ENCODE assay signal across 1 cellular context in genomic region chrX:68498508-68499379, GRCh38.
TF ChIP-seq lines count a peak whose summit lies in the region.

YIPF6 (plus strand) TSS chrX:68499051; CDS start chrX:68499067, 16 bp downstream.

TF ChIP-seq in K562, 482 proteins besides CTCF, POLR2A, EP300 and RAD21 (continued from another document and continues in another):
- TF ChIP-seq TCFL5 (CRISPR knock-in tag; conservative IDR thresholded peaks at IDR 0.05) = no peak
- peak; percentile 44; the same call in 1 of the 2 replicates for TF ChIP-seq E2F3 (CRISPR knock-in tag; IDR thresholded peaks at IDR 0.05)
- peak; percentile 47 to 57; a peak in 2 of 4 replicates for TF ChIP-seq MAZ (CRISPR knock-in tag; conservative IDR thresholded peaks at IDR 0.05 in 1 of 2, IDR thresholded peaks at IDR 0.05 in 1 of 2)
- peak; percentile 93 for TF ChIP-seq SIN3B (IDR thresholded peaks at IDR 0.05; ENCODE audit: low read depth)
- peak; percentile 94 for TF ChIP-seq MTA1 (IDR thresholded peaks at IDR 0.05; ENCODE audit: borderline replicate concordance)
- peak in 1 of 3 experiments; percentile 39; a peak in 1 of 6 replicates for TF ChIP-seq ZBTB11 (CRISPR knock-in tag; IDR thresholded peaks at IDR 0.05)
- TF ChIP-seq CHD1 (IDR thresholded peaks at IDR 0.05; ENCODE audit: low read length) = peak; percentile 56
- TF ChIP-seq U2AF2 (optimal IDR thresholded peaks at IDR 0.05; ENCODE audit: low read depth, low read length) = no peak
- no peak for TF ChIP-seq ZNF696 (CRISPR knock-in tag; conservative IDR thresholded peaks at IDR 0.05)
- TF ChIP-seq ZBTB2 (IDR thresholded peaks at IDR 0.05) = no peak
- no peak for TF ChIP-seq NCOA4 (IDR thresholded peaks at IDR 0.05; ENCODE audit: partially characterized antibody)
- TF ChIP-seq HMG20A (CRISPR knock-in tag; conservative IDR thresholded peaks at IDR 0.05) = no peak
- TF ChIP-seq POLR2B (IDR thresholded peaks at IDR 0.05; ENCODE audit: low read depth, partially characterized antibody) = peak; percentile 87
- no peak for TF ChIP-seq MBD1 (CRISPR knock-in tag; IDR thresholded peaks at IDR 0.05)
- TF ChIP-seq PATZ1 (CRISPR knock-in tag; IDR thresholded peaks at IDR 0.05; ENCODE audit: borderline replicate concordance) = no peak
- no peak for TF ChIP-seq HMG20B (CRISPR knock-in tag; IDR thresholded peaks at IDR 0.05)
- TF ChIP-seq SLC30A9 (CRISPR knock-in tag; IDR thresholded peaks at IDR 0.05) = no peak
- TF ChIP-seq ZC3H11A (IDR thresholded peaks at IDR 0.05; ENCODE audit: low read depth, low read length) = no peak
- peak; percentile 8; the same call in 1 of the 2 replicates for TF ChIP-seq ARID1B (IDR thresholded peaks at IDR 0.05)
- peak; percentile 95 for TF ChIP-seq TAF1 (IDR thresholded peaks at IDR 0.05; ENCODE audit: control insufficient read depth, extremely low read depth, insufficient read depth, low read length, severe bottlenecking)
- TF ChIP-seq MXD1 (CRISPR knock-in tag; IDR thresholded peaks at IDR 0.05; ENCODE audit: borderline replicate concordance, poor library complexity, severe bottlenecking) = no peak
- TF ChIP-seq ZNF445 (CRISPR knock-in tag; IDR thresholded peaks at IDR 0.05; ENCODE audit: low read depth) = no peak
- TF ChIP-seq KLF10 (CRISPR knock-in tag; IDR thresholded peaks at IDR 0.05) = no peak
- no peak for TF ChIP-seq ZNF384 (IDR thresholded peaks at IDR 0.05; ENCODE audit: low read depth, low read length)
- no peak for TF ChIP-seq HNRNPUL1 (IDR thresholded peaks at IDR 0.05; ENCODE audit: low read length)
- TF ChIP-seq THAP7 (CRISPR knock-in tag; IDR thresholded peaks at IDR 0.05) = 0 out of 2 replicates have a peak, but pooled peaks have one; percentile 35
- no peak for TF ChIP-seq SMARCE1 (IDR thresholded peaks at IDR 0.05)
- TF ChIP-seq SP1 (CRISPR knock-in tag; IDR thresholded peaks at IDR 0.05) = peak; percentile 70
- TF ChIP-seq FIP1L1 (IDR thresholded peaks at IDR 0.05; ENCODE audit: low read depth, low read length, poor library complexity, severe bottlenecking) = no peak
- TF ChIP-seq MED1 (CRISPR knock-in tag; IDR thresholded peaks at IDR 0.05; ENCODE audit: borderline replicate concordance) = no peak
- no peak for TF ChIP-seq ZFPM2 (CRISPR knock-in tag; IDR thresholded peaks at IDR 0.05)
- no peak for TF ChIP-seq ETS1 (conservative IDR thresholded peaks at IDR 0.05; ENCODE audit: control insufficient read depth, low read depth, low read length)
- no peak for TF ChIP-seq ZNF197 (CRISPR knock-in tag; IDR thresholded peaks at IDR 0.05; ENCODE audit: low read depth)
- no peak for TF ChIP-seq GATAD2B (IDR thresholded peaks at IDR 0.05; ENCODE audit: borderline replicate concordance)
- TF ChIP-seq ZNF79 (CRISPR knock-in tag; IDR thresholded peaks at IDR 0.05; ENCODE audit: low read depth) = no peak
- TF ChIP-seq RCOR1 (IDR thresholded peaks at IDR 0.05; ENCODE audit: borderline replicate concordance in 1 of 2, low read depth in 2 of 2, low read length in 2 of 2) = no peak
- TF ChIP-seq GMEB1 (CRISPR knock-in tag; IDR thresholded peaks at IDR 0.05) = peak; percentile 93
- TF ChIP-seq ZBTB17 (CRISPR knock-in tag; IDR thresholded peaks at IDR 0.05) = 0 out of 2 replicates have a peak, but pooled peaks have one; percentile 27
- TF ChIP-seq HOXB6 (CRISPR knock-in tag; IDR thresholded peaks at IDR 0.05; ENCODE audit: borderline replicate concordance) = no peak
- peak; percentile 88 for TF ChIP-seq TBP (optimal IDR thresholded peaks at IDR 0.05; ENCODE audit: low read depth, low read length)
- TF ChIP-seq CHD2 (IDR thresholded peaks at IDR 0.05; ENCODE audit: low read depth, low read length) = 0 out of 2 replicates have a peak, but pooled peaks have one; percentile 26
- peak; percentile 98 for TF ChIP-seq PHF8 (IDR thresholded peaks at IDR 0.05; ENCODE audit: borderline replicate concordance, low read length)
- peak; percentile 75 for TF ChIP-seq SMAD1 (IDR thresholded peaks at IDR 0.05; ENCODE audit: low read depth, low read length, partially characterized antibody)
- TF ChIP-seq POLR3A (IDR thresholded peaks at IDR 0.05; ENCODE audit: borderline replicate concordance, extremely low read depth, insufficient read depth, insufficient read length) = no peak
- TF ChIP-seq MEF2A (IDR thresholded peaks at IDR 0.05; ENCODE audit: control insufficient read depth, low read depth, low read length) = no peak
- TF ChIP-seq ARHGAP35 (IDR thresholded peaks at IDR 0.05; ENCODE audit: partially characterized antibody) = no peak
- TF ChIP-seq ZNF561 (CRISPR knock-in tag; conservative IDR thresholded peaks at IDR 0.05) = no peak
- TF ChIP-seq MAX (CRISPR knock-in tag; IDR thresholded peaks at IDR 0.05) = peak; percentile 45; the same call in 1 of the 2 replicates
- TF ChIP-seq PREB (CRISPR knock-in tag; IDR thresholded peaks at IDR 0.05) = no peak
- no peak for TF ChIP-seq VEZF1 (CRISPR knock-in tag; IDR thresholded peaks at IDR 0.05)
- TF ChIP-seq RBM15 (IDR thresholded peaks at IDR 0.05; ENCODE audit: insufficient read depth, low read length) = no peak
